In genomic region chr3:48240711-48241491, GRCh38 we compare ENCODE assay signal across 8 cellular contexts. TPM values are rescaled to one million over a fixed set of nuclear protein-coding genes. Genes with fewer than 3 reads are reported as not detected.
A peak's percentile ranks its signal among the peaks of the same experiment; 100 is the strongest.
DNase-seq lines count a peak whose midpoint lies in the region; FAIRE-seq and TF ChIP-seq lines count a peak whose summit lies in the region.

TSS of gene ZNF589 (plus strand) at chr3:48241104. CDS start at chr3:48241172, 68 bp downstream.

- H3K23me2 ChIP-seq in H9 (ENCODE audit: insufficient read length, low read depth, low read length, poor library complexity, severe bottlenecking): no peaks in the 10 kb centered on the region

- peak within 1 kb of the TSS; percentile 93 for H3K9ac ChIP-seq in H9 (ENCODE audit: extremely low read depth, insufficient read length, low read length)

- H3K27me3 ChIP-seq in H9 (ENCODE audit: insufficient read depth, low read length) (no peaks in the 10 kb centered on the region), neutrophil (no peaks in the 10 kb centered on the region)

- DNase-seq in H9 (peak; percentile 92), M059J (ENCODE audit: low read depth) (peak; percentile 83), SIG-M5 (lab: John Stamatoyannopoulos, UW) (peak; percentile 62), activated gamma-delta T cell treated with Interleukin-2 at 50 U/mL for 16 hours (peak; percentile 91), foreskin melanocyte (peak; percentile 68), superior temporal gyrus (ENCODE audit: extremely low spot score) (peak; percentile 93)

- H3K79me2 ChIP-seq in H9 (ENCODE audit: insufficient read depth, low read length): peaks cover 42% of the 10 kb centered on the region

- H2BK15ac ChIP-seq in H9 (ENCODE audit: low read depth, low read length): no peak within 1 kb of the TSS

- H2BK5ac ChIP-seq in H9 (ENCODE audit: insufficient read length, low read length): peak within 1 kb of the TSS; percentile 7

- H3K18ac ChIP-seq in H9 (ENCODE audit: insufficient read length, low read depth, low read length): peak within 1 kb of the TSS; percentile 94

- peak within 1 kb of the TSS; percentile 89 to 95 for H3K4me3 Mint-ChIP-seq in H9

- peaks cover 37 to 44% of the 10 kb centered on the region in 2 experiments for H3K4me1 Mint-ChIP-seq in H9

- H3K23ac ChIP-seq in H9 (ENCODE audit: insufficient read length, low read depth, low read length): no peak within 1 kb of the TSS

- peak within 1 kb of the TSS; percentile 67 for H2BK120ac ChIP-seq in H9 (ENCODE audit: low read depth, low read length, poor library complexity, severe bottlenecking)

- peaks cover 9 to 22% (median 20%) of the 10 kb centered on the region in 3 experiments; a peak in 6 of 7 replicates for H3K36me3 Mint-ChIP-seq in H9 (ENCODE audit: insufficient read depth in 1 of 3, low read depth in 3 of 3)

- no peaks in the 10 kb centered on the region for H3K9me3 ChIP-seq in H9 (ENCODE audit: control insufficient read depth, low read depth, low read length)
- H3K9me3 ChIP-seq in neutrophil: no peaks in the 10 kb centered on the region

- H3K4me1 ChIP-seq in H9 (ENCODE audit: insufficient read depth, low read length) (peaks cover 2% of the 10 kb centered on the region; the same call in 1 of the 2 replicates), neutrophil (ENCODE audit: control insufficient read depth in 1 of 2, insufficient read depth in 1 of 2, low read depth in 1 of 2, low read length in 1 of 2) (peaks cover 39 to 43% of the 10 kb centered on the region in 2 experiments)

- peak within 1 kb of the TSS; percentile 11 for H2AK5ac ChIP-seq in H9 (ENCODE audit: insufficient read length, low read length)

- H3K4ac ChIP-seq in H9 (ENCODE audit: low read depth, low read length): peak within 1 kb of the TSS; percentile 15; the same call in 1 of the 2 replicates

- H4K5ac ChIP-seq in H9 (ENCODE audit: insufficient read length, low read depth, low read length): peak within 1 kb of the TSS; percentile 39

- peak; percentile 86 for FAIRE-seq in G401.6 (lab: Jason Lieb, UNC)

- H3K27ac ChIP-seq in H9 (ENCODE audit: insufficient read length, low read depth, low read length): peak within 1 kb of the TSS; percentile 57
- peak within 1 kb of the TSS; percentile 85 for H3K27ac ChIP-seq in neutrophil

- no peaks in the 10 kb centered on the region for H3K79me1 ChIP-seq in H9 (ENCODE audit: insufficient read depth, low read depth, low read length, poor library complexity, severe bottlenecking)

- no peak within 1 kb of the TSS for H4K8ac ChIP-seq in H9 (replicated peaks; ENCODE audit: insufficient read length, low read depth, low read length)

- TF ChIP-seq CTCF in H9 (conservative IDR thresholded peaks at IDR 0.05) (no peak), neutrophil (IDR thresholded peaks at IDR 0.05) (peak; percentile 78)

- H3T11ph ChIP-seq in H9 (ENCODE audit: low read length): peak within 1 kb of the TSS; percentile 86

- no peaks in the 10 kb centered on the region for H3K9me3 Mint-ChIP-seq in H9

- peak within 1 kb of the TSS; percentile 91 to 98 (median 98) for H3K27ac Mint-ChIP-seq in H9

- H4K20me1 ChIP-seq in H9 (ENCODE audit: control insufficient read depth, insufficient read depth, insufficient read length): peaks cover 2% of the 10 kb centered on the region

- H3K56ac ChIP-seq in H9 (ENCODE audit: insufficient read length, low read depth, low read length): no peak within 1 kb of the TSS

- H2BK20ac ChIP-seq in H9 (ENCODE audit: low read depth, low read length, poor library complexity, severe bottlenecking): peak within 1 kb of the TSS; percentile 98

- peak within 1 kb of the TSS; percentile 97 for H3K14ac ChIP-seq in H9 (ENCODE audit: insufficient read depth, low read length)

- no peak within 1 kb of the TSS for H2AFZ ChIP-seq in H9 (ENCODE audit: low read length)

- H3K27me3 Mint-ChIP-seq in H9 (ENCODE audit: low read depth): no peaks in the 10 kb centered on the region

- no peak within 1 kb of the TSS for H4K91ac ChIP-seq in H9 (ENCODE audit: insufficient read length, low read depth, low read length)

- no peak within 1 kb of the TSS for H2BK12ac ChIP-seq in H9 (ENCODE audit: insufficient read length, low read depth, low read length)

- WGBS in H9 (ENCODE audit: extremely low coverage, insufficient read length, low lambda C conversion rate): no CpG with 5 or more reads among the region's 57 CpGs

- peak within 1 kb of the TSS; percentile 69 to 93 for H3K4me3 ChIP-seq in neutrophil (ENCODE audit: low read depth in 1 of 2, low read length in 1 of 2)

- peak within 1 kb of the TSS; percentile 63 for H3K4me2 ChIP-seq in H9 (ENCODE audit: insufficient read depth, insufficient read length, low read length)

- no peaks in the 10 kb centered on the region for H3K36me3 ChIP-seq in neutrophil

RNA-seq across cellular contexts. Expression of gene ZNF589, which starts in this region (rescaled TPM):
- 86.0 and 88.2 TPM in 2 replicates for total RNA-seq in H9 (2021)
- total RNA-seq in M059J (2014; rRNA removed; shearing (Covaris generic)): 0.47 and 1.1 TPM in 2 replicates

Comparison
In these comparisons a context has a peak if more than half of its experiments do, and no peak if none do; other contexts are left out.
1. Peak in every context shown above with its lines: DNase-seq, H3K4me3 ChIP-seq and H3K27ac ChIP-seq.
2. RNA of gene ZNF589 (total RNA-seq): 86.0 to 88.2 TPM in H9; 0.47 to 1.1 TPM in M059J; every median in the first group is over 10 times any median in the second.